ENCODE assay signal across 9 cellular contexts in genomic region chr12:120453977-120454376, GRCh38. TPM values are rescaled to one million over a fixed set of nuclear protein-coding genes. Genes with fewer than 3 reads are reported as not detected.
DNase-seq lines count a peak whose midpoint lies in the region; ATAC-seq and TF ChIP-seq lines count a peak whose summit lies in the region.
"Had no signal": no experiment of that assay in that cellular context is flagged by ENCODE, and none has a peak within 500 bp of the region (broad histone marks: within the 10 kb centered on the region; RNA-seq: fewer than 3 reads in every experiment).

No MANE protein-coding gene starts in this region.

- ATAC-seq in GM19043 (IDR thresholded peaks at IDR 0.05; ENCODE audit: low read depth, unreplicated experiment) = peak; percentile 55
- peak in 2 of 4 donors; percentile 64 to 68 for ATAC-seq in psoas muscle
- ATAC-seq in GM21825 (IDR thresholded peaks at IDR 0.05; ENCODE audit: unreplicated experiment) = no peak

- no peak overlapping the region for H3K4me3 ChIP-seq in CD4-positive, alpha-beta memory T cell (ENCODE audit: low read length in 2 of 2)
- H3K4me3 ChIP-seq in OCI-LY7 (ENCODE audit: low read depth, low read length, poor library complexity, severe bottlenecking) = no peak overlapping the region
- no peak overlapping the region for H3K4me3 ChIP-seq in psoas muscle
- H3K4me3 ChIP-seq in coronary artery = no peak overlapping the region
- H3K4me3 ChIP-seq: SJCRH30 had no signal

- H3K9me2 ChIP-seq in OCI-LY7 (ENCODE audit: insufficient read depth, low read length) = no peaks in the 10 kb centered on the region

- no peaks in the 10 kb centered on the region for H3K27me3 ChIP-seq in CD4-positive, alpha-beta memory T cell (ENCODE audit: insufficient read depth, low read length)
- H3K27me3 ChIP-seq in psoas muscle (ENCODE audit: insufficient read depth in 3 of 3, low read length in 2 of 3) = no peaks in the 10 kb centered on the region
- H3K27me3 ChIP-seq: SJCRH30 had no signal

- POLR2A ChIA-PET in CD4-positive, alpha-beta memory T cell (lab: Charles Lee; ENCODE audit: partially characterized antibody) = interaction anchor here (0.9 to 5.8 kb wide), 2 partner anchors 10 to 15 kb away, joined by 3 to 28 read pairs; partner anchors contain the start of gene SRSF9
- POLR2A ChIA-PET in OCI-LY7 (lab: Charles Lee) = no interaction called here

- CTCF ChIA-PET in CD4-positive, alpha-beta memory T cell (lab: Charles Lee; ENCODE audit: partially characterized antibody) = interaction anchor here (0.6 to 19.4 kb wide), 8 partner anchors 11 to 195 kb away, joined by 3 to 187 read pairs (median 4); partner anchors contain the start of genes POP5 and SRSF9
- CTCF ChIA-PET in OCI-LY7 (lab: Charles Lee; ENCODE audit: unreplicated experiment) = no interaction called here

- intact Hi-C loops in CD4-positive, alpha-beta memory T cell (cut with micrococcal nuclease) = no loop called here
- intact Hi-C loops in OCI-LY7 (cut with micrococcal nuclease; ENCODE audit: unreplicated experiment) = no loop called here
- intact Hi-C loops in psoas muscle (cut with DNase I) = no loop called here

- no peak overlapping the region for H3K27ac ChIP-seq in CD4-positive, alpha-beta memory T cell (ENCODE audit: low read depth, low read length)
- H3K27ac ChIP-seq in OCI-LY7 (ENCODE audit: low read depth, low read length, poor library complexity, severe bottlenecking) (no peak overlapping the region), psoas muscle (no peak overlapping the region), coronary artery (no peak overlapping the region)
- H3K27ac ChIP-seq: SJCRH30 had no signal

- peaks cover 13% of the 10 kb centered on the region for H3K4me1 ChIP-seq in CD4-positive, alpha-beta memory T cell (ENCODE audit: insufficient read depth, low read length)
- H3K4me1 ChIP-seq in OCI-LY7 (ENCODE audit: insufficient read depth, low read length, poor library complexity, severe bottlenecking) (no peaks in the 10 kb centered on the region), psoas muscle (no peaks in the 10 kb centered on the region)
- H3K4me1 ChIP-seq: SJCRH30 had no signal

- no peak overlapping the region for H3K4me2 ChIP-seq in OCI-LY7 (ENCODE audit: low read length)

- peaks cover 27% of the 10 kb centered on the region for H3K36me3 ChIP-seq in CD4-positive, alpha-beta memory T cell (ENCODE audit: insufficient read depth, low read length)
- H3K36me3 ChIP-seq in OCI-LY7 (ENCODE audit: insufficient read depth, low read length) = peaks cover 85% of the 10 kb centered on the region
- H3K36me3 ChIP-seq in psoas muscle (ENCODE audit: insufficient read depth in 1 of 2, low read depth in 1 of 2) = peaks cover 7 to 87% of the 10 kb centered on the region in 2 donors

- no peaks in the 10 kb centered on the region for H3K9me3 Mint-ChIP-seq in CD4-positive, alpha-beta memory T cell
- H3K9me3 Mint-ChIP-seq in endothelial cell (ENCODE audit: unreplicated experiment) = no peaks in the 10 kb centered on the region

- peaks cover 17 to 46% of the 10 kb centered on the region in 2 donors for H3K36me3 Mint-ChIP-seq in CD4-positive, alpha-beta memory T cell
- H3K36me3 Mint-ChIP-seq in endothelial cell (ENCODE audit: low read depth, unreplicated experiment) = peaks cover 11% of the 10 kb centered on the region

- no peaks in the 10 kb centered on the region for H4K20me1 ChIP-seq in OCI-LY7 (ENCODE audit: insufficient read depth, low read length)

- DNase-seq in CD4-positive, alpha-beta memory T cell = peak; percentile 33 to 46 (median 37)
- DNase-seq in OCI-LY7 (ENCODE audit: low spot score) = peak; percentile 55
- no peak for DNase-seq in endothelial cell (ENCODE audit: low spot score)
- no peak for DNase-seq in psoas muscle
- no peak for DNase-seq in coronary artery (ENCODE audit: low spot score)
- DNase-seq in hippocampal formation (lab: John Stamatoyannopoulos, UW) = no peak

- peak overlapping the region in 3 of 7 donors; percentile 5 to 65 (median 55) for H3K27ac Mint-ChIP-seq in CD4-positive, alpha-beta memory T cell
- H3K27ac Mint-ChIP-seq in endothelial cell (ENCODE audit: unreplicated experiment) = no peak overlapping the region

- no peaks in the 10 kb centered on the region for H3K9me3 ChIP-seq in CD4-positive, alpha-beta memory T cell (ENCODE audit: control insufficient read depth in 1 of 2, low read length in 2 of 2)
- H3K9me3 ChIP-seq in OCI-LY7 (ENCODE audit: low read length) (no peaks in the 10 kb centered on the region), psoas muscle (no peaks in the 10 kb centered on the region)
- H3K9me3 ChIP-seq: SJCRH30 had no signal

- H3K79me2 ChIP-seq in OCI-LY7 (ENCODE audit: insufficient read depth, low read depth, low read length) = peaks cover 16% of the 10 kb centered on the region; the same call in 1 of the 2 replicates

- H2AFZ ChIP-seq in OCI-LY7 (ENCODE audit: low read length) = no peak overlapping the region

- H3K27me3 Mint-ChIP-seq in CD4-positive, alpha-beta memory T cell = no peaks in the 10 kb centered on the region
- peaks cover 1% of the 10 kb centered on the region for H3K27me3 Mint-ChIP-seq in endothelial cell (ENCODE audit: unreplicated experiment)

- no TSS peak for BruUV-seq in OCI-LY7 (replicated peaks; lab: Mats Ljungman, UMichigan)

- peaks cover 0 to 17% (median 8%) of the 10 kb centered on the region in 4 donors for H3K4me1 Mint-ChIP-seq in CD4-positive, alpha-beta memory T cell
- no peaks in the 10 kb centered on the region for H3K4me1 Mint-ChIP-seq in endothelial cell (ENCODE audit: unreplicated experiment)

- peak; percentile 84 for TF ChIP-seq CTCF in OCI-LY7 (conservative IDR thresholded peaks at IDR 0.05; ENCODE audit: low read length)
- TF ChIP-seq CTCF in endothelial cell (IDR thresholded peaks at IDR 0.05; ENCODE audit: unreplicated experiment) = peak; percentile 39
- TF ChIP-seq CTCF in psoas muscle (IDR thresholded peaks at IDR 0.05) = peak; percentile 53
- no peak for TF ChIP-seq CTCF in coronary artery (IDR thresholded peaks at IDR 0.05)

- WGBS in psoas muscle, 3 donors = 73 to 80% (median 79%) methylated on average over 4 of the region's 4 CpGs

- H3K4me3 Mint-ChIP-seq in CD4-positive, alpha-beta memory T cell = no peak overlapping the region
- H3K4me3 Mint-ChIP-seq in endothelial cell (ENCODE audit: unreplicated experiment) = no peak overlapping the region

RNA-seq across cellular contexts. Expression of gene GATC, which starts 7.7 kb away (rescaled TPM):
- total RNA-seq in CD4-positive, alpha-beta memory T cell = 10 to 100 TPM; 30.2 to 31.9 TPM
- polyA plus RNA-seq in CD4-positive, alpha-beta memory T cell = 10 to 100 TPM in 1 of 2 donors, 1 to 10 TPM in 1; 9.3 to 21.2 TPM
- total RNA-seq in OCI-LY7 (2014; rRNA removed; shearing (Covaris generic)) = 36.1 and 37.6 TPM in 2 replicates
- 34.6 and 35.8 TPM in 2 replicates for total RNA-seq in OCI-LY7 (2022)
- 25.5 TPM for total RNA-seq in endothelial cell (ENCODE audit: unreplicated experiment)
- total RNA-seq in psoas muscle = 10 to 100 TPM in 2 of 4 donors, 1 to 10 TPM in 2; 8.7 to 17.6 (median 10.1) TPM
- 10 to 100 TPM in 1 of 3 donors, 1 to 10 TPM in 2; 6.4 to 16.5 (median 8.5) TPM for polyA plus RNA-seq in psoas muscle

RNA-seq across cellular contexts. Expression of gene TRIAP1, which starts 7.8 kb away (rescaled TPM):
- 10 to 100 TPM; 17.3 to 22.8 TPM for total RNA-seq in CD4-positive, alpha-beta memory T cell
- polyA plus RNA-seq in CD4-positive, alpha-beta memory T cell = 10 to 100 TPM; 46.2 to 65.0 TPM
- 23.9 and 28.3 TPM in 2 replicates for total RNA-seq in OCI-LY7 (2014; rRNA removed; shearing (Covaris generic))
- 25.9 and 26.4 TPM in 2 replicates for total RNA-seq in OCI-LY7 (2022)
- total RNA-seq in endothelial cell (ENCODE audit: unreplicated experiment) = 39.8 TPM
- 10 to 100 TPM; 24.4 to 37.3 (median 31.0) TPM for total RNA-seq in psoas muscle
- 100 to 1,000 TPM in 1 of 3 donors, 10 to 100 TPM in 2; 42.8 to 111 (median 60.2) TPM for polyA plus RNA-seq in psoas muscle

RNA-seq across cellular contexts. Expression of gene SRSF9, which starts 15.6 kb away (rescaled TPM):
- total RNA-seq in CD4-positive, alpha-beta memory T cell = 100 to 1,000 TPM; 139 to 143 TPM
- polyA plus RNA-seq in CD4-positive, alpha-beta memory T cell = 100 to 1,000 TPM; 169 to 235 TPM
- 181 and 203 TPM in 2 replicates for total RNA-seq in OCI-LY7 (2014; rRNA removed; shearing (Covaris generic))
- total RNA-seq in OCI-LY7 (2022) = 281 and 295 TPM in 2 replicates
- 255 TPM for total RNA-seq in endothelial cell (ENCODE audit: unreplicated experiment)
- 10 to 100 TPM; 24.9 to 34.8 (median 33.0) TPM for total RNA-seq in psoas muscle
- 10 to 100 TPM; 26.4 to 53.8 (median 36.1) TPM for polyA plus RNA-seq in psoas muscle

RNA-seq across cellular contexts. Expression of gene COX6A1, which starts 16.1 kb away (rescaled TPM):
- 100 to 1,000 TPM; 144 to 158 TPM for total RNA-seq in CD4-positive, alpha-beta memory T cell
- polyA plus RNA-seq in CD4-positive, alpha-beta memory T cell = 1,000 to 10,000 TPM in 1 of 2 donors, 100 to 1,000 TPM in 1; 828 to 1,220 TPM
- 543 and 591 TPM in 2 replicates for total RNA-seq in OCI-LY7 (2014; rRNA removed; shearing (Covaris generic))
- 449 and 453 TPM in 2 replicates for total RNA-seq in OCI-LY7 (2022)
- total RNA-seq in endothelial cell (ENCODE audit: unreplicated experiment) = 294 TPM
- 10 to 100 TPM; 34.4 to 52.6 (median 38.5) TPM for total RNA-seq in psoas muscle
- polyA plus RNA-seq in psoas muscle = 100 to 1,000 TPM in 1 of 3 donors, 10 to 100 TPM in 2; 58.1 to 211 (median 96.6) TPM

RNA-seq across cellular contexts. Expression of gene DYNLL1, which starts 41.9 kb away (rescaled TPM):
- 100 to 1,000 TPM in 1 of 2 experiments, 10 to 100 TPM in 1; 97.5 to 108 TPM for total RNA-seq in CD4-positive, alpha-beta memory T cell
- 100 to 1,000 TPM; 348 to 351 TPM for polyA plus RNA-seq in CD4-positive, alpha-beta memory T cell
- total RNA-seq in OCI-LY7 (2014; rRNA removed; shearing (Covaris generic)) = 354 and 400 TPM in 2 replicates
- 296 and 321 TPM in 2 replicates for total RNA-seq in OCI-LY7 (2022)
- total RNA-seq in endothelial cell (ENCODE audit: unreplicated experiment) = 392 TPM
- 100 to 1,000 TPM in 1 of 4 donors, 10 to 100 TPM in 3; 30.1 to 116 (median 68.2) TPM for total RNA-seq in psoas muscle
- 100 to 1,000 TPM in 2 of 3 donors, 10 to 100 TPM in 1; 62.0 to 155 (median 144) TPM for polyA plus RNA-seq in psoas muscle

Comparison
In these comparisons a context has a peak if more than half of its experiments do, and no peak if none do; other contexts are left out.
1. DNase-seq: peak in CD4-positive, alpha-beta memory T cell (5 of 5) and OCI-LY7 (single experiment); none in endothelial cell (single experiment), psoas muscle (0 of 2), coronary artery (single experiment) and hippocampal formation (0 of 2).